Comparison of ENCODE assay signal across 22 cellular contexts in the genomic region with DNA sequence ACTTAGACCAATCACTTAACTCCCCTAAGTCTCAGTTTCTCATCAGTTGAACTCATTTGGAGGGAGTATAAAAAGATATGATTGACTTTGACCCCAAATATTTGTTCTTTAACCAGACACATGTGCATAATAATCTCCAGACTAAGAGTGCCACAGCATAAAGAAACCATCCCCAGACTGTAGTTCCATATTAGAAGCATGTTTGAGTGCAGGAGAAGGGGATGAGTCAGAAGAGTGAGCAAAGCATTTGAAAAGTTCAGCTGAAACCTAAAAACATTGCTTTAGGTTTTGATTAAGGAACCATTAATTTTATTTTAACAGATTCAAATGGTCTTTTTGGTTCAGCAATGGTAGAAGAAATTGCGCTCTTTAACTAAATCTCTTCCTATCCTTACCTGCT.
"Had no signal": no experiment of that assay in that cellular context is flagged by ENCODE, and none has a peak within 500 bp of the region (broad histone marks: within the 10 kb centered on the region; RNA-seq: fewer than 3 reads in every experiment).

No MANE protein-coding gene starts in this region.

- ATAC-seq: activated CD8-positive, alpha-beta memory T cell treated with anti-CD3 and anti-CD28 coated beads, Interleukin-2, amount 10 ng/mL, durations not matched to agents 7 days and 5 days; activated naive CD8-positive, alpha-beta T cell treated with anti-CD3 and anti-CD28 coated beads, Interleukin-2, amount 50 U/mL, for 24 hours; effector memory CD8-positive, alpha-beta T cell; mucosa of descending colon; naive thymus-derived CD4-positive, alpha-beta T cell had no signal

- H3K27me3 Mint-ChIP-seq: activated naive CD8-positive, alpha-beta T cell treated with anti-CD3 and anti-CD28 coated beads, Interleukin-2, amount 50 U/mL, for 24 hours; dendritic cell treated with granulocyte-macrophage colony-stimulating factor and Interleukin-4, amounts not matched to agents 40 ng/mL and 50 ng/mL, for 4 days had no signal

- H3K4me1 ChIP-seq: left ventricle myocardium inferior, tibial nerve had no signal

- H3K27ac Mint-ChIP-seq: activated CD8-positive, alpha-beta memory T cell treated with anti-CD3 and anti-CD28 coated beads, Interleukin-2, amount 10 ng/mL, durations not matched to agents 7 days and 5 days; activated naive CD4-positive, alpha-beta T cell treated with anti-CD3 and anti-CD28 coated beads for 36 hours; activated naive CD8-positive, alpha-beta T cell treated with anti-CD3 and anti-CD28 coated beads, Interleukin-2, amount 50 U/mL, for 24 hours; activated T-helper 2 cell treated with anti-CD3 and anti-CD28 coated beads, Interferon-gamma antibody, Interleukin-2, Interleukin-4, amounts not matched to agents 10 μg/mL and 5 μg/mL and 100 μg/mL, durations not matched to agents 14 hours and 24 hours and 36 hours; brain; dendritic cell treated with granulocyte-macrophage colony-stimulating factor and Interleukin-4, amounts not matched to agents 40 ng/mL and 50 ng/mL, for 4 days; effector memory CD8-positive, alpha-beta T cell; naive thymus-derived CD4-positive, alpha-beta T cell had no signal

- H3K4me3 Mint-ChIP-seq: activated CD8-positive, alpha-beta memory T cell treated with anti-CD3 and anti-CD28 coated beads, Interleukin-2, amount 10 ng/mL, durations not matched to agents 7 days and 5 days; activated naive CD4-positive, alpha-beta T cell treated with anti-CD3 and anti-CD28 coated beads for 36 hours; activated naive CD8-positive, alpha-beta T cell treated with anti-CD3 and anti-CD28 coated beads, Interleukin-2, amount 50 U/mL, for 24 hours; brain; dendritic cell treated with granulocyte-macrophage colony-stimulating factor and Interleukin-4, amounts not matched to agents 40 ng/mL and 50 ng/mL, for 4 days; effector memory CD8-positive, alpha-beta T cell; naive thymus-derived CD4-positive, alpha-beta T cell had no signal

- H3K9me3 Mint-ChIP-seq: activated naive CD4-positive, alpha-beta T cell treated with anti-CD3 and anti-CD28 coated beads for 36 hours; activated naive CD8-positive, alpha-beta T cell treated with anti-CD3 and anti-CD28 coated beads, Interleukin-2, amount 50 U/mL, for 24 hours; activated T-helper 2 cell treated with anti-CD3 and anti-CD28 coated beads, Interferon-gamma antibody, Interleukin-2, Interleukin-4, amounts not matched to agents 10 μg/mL and 5 μg/mL and 100 μg/mL, durations not matched to agents 14 hours and 24 hours and 36 hours; dendritic cell treated with granulocyte-macrophage colony-stimulating factor and Interleukin-4, amounts not matched to agents 40 ng/mL and 50 ng/mL, for 4 days had no signal

- H3K9me3 ChIP-seq: mucosa of descending colon, tibial nerve had no signal

- H3K36me3 Mint-ChIP-seq: brain; naive thymus-derived CD4-positive, alpha-beta T cell had no signal

- H3K4me3 ChIP-seq: left ventricle myocardium inferior, mucosa of descending colon, tibial nerve had no signal

- H3K27ac ChIP-seq: epithelial cell of prostate, left ventricle myocardium inferior, tibial nerve had no signal

- DNase-seq: activated CD4-positive, alpha-beta T cell treated with anti-CD3 and anti-CD28 coated beads, Interleukin-2, amount 50 U/mL, for 4 hours; activated CD4-positive, CD25-positive, alpha-beta regulatory T cell treated with anti-CD3 and anti-CD28 coated beads, Interleukin-2, amount 50 U/mL, for 72 hours; activated CD8-positive, alpha-beta memory T cell treated with anti-CD3 and anti-CD28 coated beads, Interleukin-2, amount 10 ng/mL, durations not matched to agents 7 days and 5 days; activated naive CD4-positive, alpha-beta T cell treated with anti-CD3 and anti-CD28 coated beads for 36 hours; activated naive CD8-positive, alpha-beta T cell treated with anti-CD3 and anti-CD28 coated beads, Interleukin-2, amount 50 U/mL, for 24 hours; activated T-cell treated with anti-CD3 and anti-CD28 coated beads, Interleukin-2, amount 50 U/mL, for 1 hour; effector memory CD8-positive, alpha-beta T cell; hippocampal formation; left ventricle myocardium inferior; mucosa of descending colon; naive thymus-derived CD4-positive, alpha-beta T cell; posterior cingulate gyrus; stimulated activated CD4-positive, alpha-beta T cell treated with anti-CD3 and anti-CD28 coated beads, Interleukin-15, amount 100 ng/mL, for 24 hours; stimulated activated CD4-positive, alpha-beta T cell treated with anti-CD3 and anti-CD28 coated beads, Interleukin-4, amount 100 ng/mL, for 1 hour; stimulated activated naive CD4-positive, alpha-beta T cell; T-helper 1 cell; T1000 had no signal

- H3K36me3 ChIP-seq: left ventricle myocardium inferior, tibial nerve had no signal

- H3K4me1 Mint-ChIP-seq: activated CD8-positive, alpha-beta memory T cell treated with anti-CD3 and anti-CD28 coated beads, Interleukin-2, amount 10 ng/mL, durations not matched to agents 7 days and 5 days; activated naive CD8-positive, alpha-beta T cell treated with anti-CD3 and anti-CD28 coated beads, Interleukin-2, amount 50 U/mL, for 24 hours; brain; naive thymus-derived CD4-positive, alpha-beta T cell had no signal

- H3K27me3 ChIP-seq: tibial nerve had no signal
